Comparison of ENCODE assay signal across 10 cellular contexts in the genomic region with DNA sequence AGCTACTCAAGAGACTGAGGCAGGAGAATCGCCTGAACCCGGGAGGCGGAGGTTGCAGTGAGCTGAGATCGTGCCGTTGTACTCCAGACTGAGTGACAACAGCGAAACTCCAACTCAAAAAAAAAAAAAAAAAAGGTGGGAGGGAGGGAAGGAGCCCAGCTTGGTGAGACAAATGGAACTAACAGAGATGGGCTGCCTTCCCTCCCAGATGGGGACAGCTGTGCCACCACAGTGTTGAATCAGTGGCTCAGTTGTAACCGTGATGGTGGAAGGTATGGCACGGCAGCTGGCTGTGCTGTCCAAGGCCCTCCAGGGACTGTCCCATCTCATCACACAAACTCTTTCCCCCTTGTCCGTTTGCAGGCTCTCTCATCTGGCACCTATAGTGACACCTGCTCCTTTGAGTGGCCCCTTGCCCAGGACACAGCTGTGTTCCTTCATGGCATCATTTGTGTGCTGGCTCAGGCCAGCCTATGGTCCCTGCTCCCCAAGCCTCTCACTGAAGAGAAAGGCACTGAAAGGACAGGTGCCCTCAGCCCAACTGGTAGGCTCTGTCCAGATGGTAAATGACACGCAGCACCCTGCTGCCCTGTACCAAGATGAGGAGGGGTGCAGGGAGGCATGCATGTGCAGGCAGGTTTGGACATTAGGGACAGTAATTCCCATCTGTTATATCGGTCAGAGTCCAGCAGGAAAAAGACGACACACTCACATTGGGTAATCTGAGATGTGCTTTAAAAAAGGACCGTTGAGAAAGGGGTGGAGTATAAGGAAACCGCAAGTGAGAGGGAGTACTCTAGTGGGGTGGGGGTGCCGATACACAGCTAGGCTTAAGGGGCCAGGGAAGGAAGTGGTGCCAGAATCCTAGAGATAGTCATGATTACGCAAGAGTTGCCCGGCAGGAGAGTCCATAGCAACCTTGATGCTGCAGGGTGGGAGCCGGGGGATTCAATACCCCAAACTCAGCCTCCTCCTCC. TPM values are rescaled to one million over a fixed set of nuclear protein-coding genes. Genes with fewer than 3 reads are reported as not detected.
DNase-seq lines count a peak whose midpoint lies in the region; ATAC-seq, FAIRE-seq and TF ChIP-seq lines count a peak whose summit lies in the region.
"Had no signal": no experiment of that assay in that cellular context is flagged by ENCODE, and none has a peak within 500 bp of the region (broad histone marks: within the 10 kb centered on the region; RNA-seq: fewer than 3 reads in every experiment).

No MANE protein-coding gene starts in this region.

- peak overlapping the region; percentile 18; the same call in 1 of the 2 replicates for H2BK12ac ChIP-seq in H1 (ENCODE audit: low read depth, low read length)
- H2BK12ac ChIP-seq in trophoblast cell (ENCODE audit: low read length) = no peak overlapping the region

- H3K79me2 ChIP-seq in H1 (ENCODE audit: control insufficient read depth in 1 of 2, insufficient read depth in 2 of 2, low read length in 2 of 2) (no peaks in the 10 kb centered on the region), trophoblast cell (ENCODE audit: control insufficient read depth, insufficient read depth, low read length, poor library complexity) (no peaks in the 10 kb centered on the region)

- peak overlapping the region; percentile 9 for H4K91ac ChIP-seq in H1 (replicated peaks; ENCODE audit: insufficient read length, low read length)
- no peak overlapping the region for H4K91ac ChIP-seq in trophoblast cell (ENCODE audit: low read depth, low read length)

- POLR2A ChIA-PET in H1 (lab: Charles Lee; ENCODE audit: partially characterized antibody) = no interaction called here

- H3K56ac ChIP-seq in H1 (replicated peaks; ENCODE audit: insufficient read length, low read depth, low read length) = no peak overlapping the region

- no peak overlapping the region for H2BK5ac ChIP-seq in H1 (ENCODE audit: low read depth, low read length)
- no peak overlapping the region for H2BK5ac ChIP-seq in trophoblast cell (ENCODE audit: low read depth, low read length, poor library complexity)

- H2AFZ ChIP-seq in H1 (ENCODE audit: low read length) (no peak overlapping the region), trophoblast cell (ENCODE audit: insufficient read depth, low read length, poor library complexity) (no peak overlapping the region)

- no peaks in the 10 kb centered on the region for H3K9me3 ChIP-seq in H1 (ENCODE audit: insufficient read depth in 2 of 2, low read depth in 1 of 2, low read length in 1 of 2)
- H3K9me3 ChIP-seq in psoas muscle = no peaks in the 10 kb centered on the region
- peaks cover 2% of the 10 kb centered on the region for H3K9me3 ChIP-seq in trophoblast cell (ENCODE audit: insufficient read depth, low read depth, low read length)
- H3K9me3 ChIP-seq: thoracic aorta had no signal

- ATAC-seq in GM18511 (IDR thresholded peaks at IDR 0.05; ENCODE audit: unreplicated experiment) = peak; percentile 52
- peak; percentile 43 to 70 (median 64) for ATAC-seq in psoas muscle
- no peak for ATAC-seq in HG02884 (IDR thresholded peaks at IDR 0.05; ENCODE audit: unreplicated experiment)
- ATAC-seq in GM21619 (IDR thresholded peaks at IDR 0.05; ENCODE audit: unreplicated experiment) = no peak

- H3K27me3 ChIP-seq in H1 (replicated peaks in 1 of 4; ENCODE audit: control insufficient read depth in 3 of 4, extremely low read depth in 1 of 4, insufficient read depth in 3 of 4, low read length in 3 of 4) (0 out of 7 replicates have a peak, but pooled peaks cover 0 to 2% (median 0%) of the 10 kb centered on the region in 4 experiments), psoas muscle (ENCODE audit: insufficient read depth in 3 of 3, low read length in 2 of 3) (no peaks in the 10 kb centered on the region), trophoblast cell (ENCODE audit: insufficient read depth, low read length) (no peaks in the 10 kb centered on the region)

- H3K36me3 ChIP-seq in H1 (ENCODE audit: control insufficient read depth in 2 of 4, insufficient read depth in 4 of 4, low read length in 3 of 4) (no peaks in the 10 kb centered on the region), psoas muscle (ENCODE audit: insufficient read depth in 1 of 2, low read depth in 1 of 2) (peaks cover 0 to 10% of the 10 kb centered on the region in 2 donors), trophoblast cell (ENCODE audit: control insufficient read depth in 1 of 2, insufficient read depth in 2 of 2, low read length in 2 of 2) (no peaks in the 10 kb centered on the region)

- H3K23me2 ChIP-seq in H1 (ENCODE audit: low read depth, low read length) = no peaks in the 10 kb centered on the region

- WGBS in H1 (ENCODE audit: extremely low coverage in 1 of 2, insufficient coverage in 1 of 2, insufficient read length in 1 of 2, insufficient replicate concordance in 2 of 2, low coverage in 1 of 2, low lambda C conversion rate in 2 of 2, missing lambda C conversion rate in 1 of 2), 2 experiments = 92% methylated on average over 17 of the region's 18 CpGs; no CpG with 5 or more reads in 1 of the 2 experiments
- WGBS in psoas muscle, 3 donors = 25 to 32% (median 29%) methylated on average over 18 of the region's 18 CpGs
- WGBS in trophoblast cell (ENCODE audit: extremely low coverage, insufficient coverage, insufficient read length) = no CpG with 5 or more reads among the region's 18 CpGs

- TF ChIP-seq CTCF in H1 (IDR thresholded peaks at IDR 0.05; ENCODE audit: control extremely low read depth in 1 of 3, insufficient read depth in 1 of 3, low read depth in 1 of 3, low read length in 3 of 3) (no peak), psoas muscle (IDR thresholded peaks at IDR 0.05) (no peak)

- TF ChIP-seq EP300 in H1 (IDR thresholded peaks at IDR 0.05; ENCODE audit: borderline replicate concordance in 1 of 2, low read depth in 2 of 2, low read length in 2 of 2) = no peak

- no peak for TF ChIP-seq RAD21 in H1 (IDR thresholded peaks at IDR 0.05 in 1 of 2, conservative IDR thresholded peaks at IDR 0.05 in 1 of 2; ENCODE audit: low read depth in 2 of 2, low read length in 2 of 2)

- no peak overlapping the region for H4K8ac ChIP-seq in H1 (ENCODE audit: extremely low read depth, insufficient read depth, low read length)
- H4K8ac ChIP-seq in trophoblast cell (ENCODE audit: low read depth, low read length) = no peak overlapping the region

- H3K4me2 ChIP-seq in H1 (ENCODE audit: insufficient read depth in 1 of 2, low read depth in 2 of 2, low read length in 2 of 2) (no peak overlapping the region), trophoblast cell (ENCODE audit: low read length) (no peak overlapping the region)

- H3K4me3 ChIP-seq in H1 (ENCODE audit: extremely low read depth in 1 of 4, insufficient read depth in 2 of 4, low read depth in 3 of 4, low read length in 4 of 4) (no peak overlapping the region), psoas muscle (no peak overlapping the region), trophoblast cell (ENCODE audit: low read depth, low read length) (no peak overlapping the region)
- H3K4me3 ChIP-seq: thoracic aorta had no signal

- CTCF ChIA-PET in H1 (lab: Charles Lee; ENCODE audit: partially characterized antibody) = interaction anchor here (0.7 to 2.3 kb wide), 3 partner anchors 19 to 53 kb away, joined by 3 to 6 read pairs (median 4); no protein-coding TSS in a partner anchor

- H3K79me1 ChIP-seq in H1 (ENCODE audit: low read depth, low read length) (no peaks in the 10 kb centered on the region), trophoblast cell (ENCODE audit: low read length) (no peaks in the 10 kb centered on the region)

- no peak overlapping the region for H2BK15ac ChIP-seq in H1 (ENCODE audit: low read length)

- FAIRE-seq in H1 (lab: Jason Lieb, UNC) = no peak

- peaks cover 6 to 33% (median 15%) of the 10 kb centered on the region in 4 experiments for H3K4me1 ChIP-seq in H1 (replicated peaks in 1 of 4; ENCODE audit: control insufficient read depth in 3 of 4, insufficient read depth in 4 of 4, low read length in 3 of 4)
- peaks cover 11% of the 10 kb centered on the region for H3K4me1 ChIP-seq in psoas muscle
- H3K4me1 ChIP-seq in trophoblast cell (ENCODE audit: control insufficient read depth in 1 of 2, insufficient read depth in 2 of 2, low read length in 2 of 2) = peaks cover 6 to 7% of the 10 kb centered on the region in 2 experiments

- DNase-seq in NOMO-1 treated with dmso at 0.1 percent for 144 hours (lab: John Stamatoyannopoulos, UW; ENCODE audit: unreplicated experiment) (peak; percentile 98), H1 (ENCODE audit: low read depth in 1 of 2, low spot score in 2 of 2) (no peak), psoas muscle (no peak), trophoblast cell (no peak), NCI-H345 treated with DMSO at 0.1 percent for 48 hours (lab: John Stamatoyannopoulos, UW; ENCODE audit: unreplicated experiment) (no peak)

- no peak for TF ChIP-seq POLR2A in H1 (IDR thresholded peaks at IDR 0.05; ENCODE audit: control extremely low read depth in 1 of 2, low read depth in 2 of 2, low read length in 2 of 2)

- H3K4ac ChIP-seq in H1 (replicated peaks; ENCODE audit: insufficient read length, low read depth, low read length) = no peak overlapping the region
- no peak overlapping the region for H3K4ac ChIP-seq in trophoblast cell (ENCODE audit: low read depth, low read length)

- H4K20me1 ChIP-seq in H1 (replicated peaks in 1 of 2; ENCODE audit: control insufficient read depth in 1 of 2, insufficient read depth in 2 of 2, low read length in 2 of 2) = no peaks in the 10 kb centered on the region

- H2BK20ac ChIP-seq in H1 (ENCODE audit: low read length) = no peak overlapping the region

- intact Hi-C loops in psoas muscle (cut with DNase I) = no loop called here

- H3K23ac ChIP-seq in H1 (ENCODE audit: insufficient read length) (no peak overlapping the region), trophoblast cell (ENCODE audit: low read length) (no peak overlapping the region)

- H2BK120ac ChIP-seq in H1 (replicated peaks; ENCODE audit: low read depth, low read length) (no peak overlapping the region), trophoblast cell (ENCODE audit: insufficient read depth, low read length, poor library complexity) (no peak overlapping the region)

- H3K9ac ChIP-seq in H1 (replicated peaks in 1 of 4; ENCODE audit: extremely low read depth in 1 of 4, low read depth in 3 of 4, low read length in 3 of 4) = no peak overlapping the region
- H3K9ac ChIP-seq in trophoblast cell (ENCODE audit: low read length) = no peak overlapping the region

- H2AK5ac ChIP-seq in H1 (ENCODE audit: low read depth, low read length) (no peak overlapping the region; the same call in 1 of the 2 replicates), trophoblast cell (ENCODE audit: low read length) (no peak overlapping the region)

- H3K14ac ChIP-seq in H1 (ENCODE audit: insufficient read length) (no peak overlapping the region), trophoblast cell (ENCODE audit: low read length) (no peak overlapping the region)

- H3K27ac ChIP-seq in H1 (ENCODE audit: low read depth, low read length) (no peak overlapping the region), psoas muscle (no peak overlapping the region), trophoblast cell (ENCODE audit: low read depth, low read length) (no peak overlapping the region)
- H3K27ac ChIP-seq: thoracic aorta had no signal

- H3K18ac ChIP-seq in H1 (ENCODE audit: extremely low read depth, low read length) (no peak overlapping the region), trophoblast cell (ENCODE audit: low read length) (no peak overlapping the region)

- H4K5ac ChIP-seq in H1 (ENCODE audit: insufficient read length, low read depth, low read length) = no peak overlapping the region

- no peak overlapping the region for H4K12ac ChIP-seq in trophoblast cell (ENCODE audit: low read depth, low read length)

RNA-seq across cellular contexts. Expression of a gene that starts 4.3 kb away (rescaled TPM):
- total RNA-seq in H1 (2021; fragmentation: NEBNext Ultra II Directional; extraction: Animal tissue kit (Norgen Biotek cat#: 25700)) = not detected in 2 replicates
- polyA plus RNA-seq in H1 (2011; rRNA removed) = not detected in 2 replicates
- not detected for polyA plus RNA-seq in H1 (2011; cell fraction: cytosol; rRNA removed)
- polyA plus RNA-seq in H1 (2011; cell fraction: nucleus; rRNA removed) = not detected
- not detected in 4 replicates for polyA plus RNA-seq in H1 (2012, experiment 1 of 2)
- not detected for polyA plus RNA-seq in H1 (2012, experiment 2 of 2)
- not detected for polyA plus RNA-seq in H1 (2013, experiment 1 of 2)
- polyA plus RNA-seq in H1 (2013, experiment 2 of 2) = not detected
- 0.05 TPM in 1 of 2 replicates, not detected in the other for polyA minus RNA-seq in H1 (2011; rRNA and poly(A)+ RNA removed)
- polyA minus RNA-seq in H1 (2011; cell fraction: cytosol; rRNA and poly(A)+ RNA removed) = not detected
- polyA minus RNA-seq in H1 (2011; cell fraction: nucleus; rRNA and poly(A)+ RNA removed) = not detected
- total RNA-seq in psoas muscle = not detected
- not detected for polyA plus RNA-seq in psoas muscle
- not detected in 2 replicates for polyA plus RNA-seq in trophoblast cell (2013)
- total RNA-seq: thoracic aorta had no signal
- polyA plus RNA-seq: liver had no signal

RNA-seq across cellular contexts. Expression of a gene that starts 7.5 kb away (rescaled TPM):
- total RNA-seq in H1 (2021; fragmentation: NEBNext Ultra II Directional; extraction: Animal tissue kit (Norgen Biotek cat#: 25700)) = 0.26 and 0.42 TPM in 2 replicates
- 0.47 and 1.2 TPM in 2 replicates for polyA plus RNA-seq in H1 (2011; rRNA removed)
- 0.74 TPM for polyA plus RNA-seq in H1 (2011; cell fraction: cytosol; rRNA removed)
- polyA plus RNA-seq in H1 (2011; cell fraction: nucleus; rRNA removed) = 1.5 TPM
- 0.35 to 0.66 TPM (median 0.62 TPM) in 4 replicates for polyA plus RNA-seq in H1 (2012, experiment 1 of 2)
- polyA plus RNA-seq in H1 (2012, experiment 2 of 2) = 0.12 TPM
- 0.24 TPM for polyA plus RNA-seq in H1 (2013, experiment 1 of 2)
- 0.29 TPM for polyA plus RNA-seq in H1 (2013, experiment 2 of 2)
- polyA minus RNA-seq in H1 (2011; rRNA and poly(A)+ RNA removed) = 0.38 and 0.90 TPM in 2 replicates
- polyA minus RNA-seq in H1 (2011; cell fraction: cytosol; rRNA and poly(A)+ RNA removed) = not detected
- polyA minus RNA-seq in H1 (2011; cell fraction: nucleus; rRNA and poly(A)+ RNA removed) = 0.90 TPM
- 10 to 100 TPM in 1 of 4 donors, 1 to 10 TPM in 3; 7.1 to 13.2 (median 8.4) TPM for total RNA-seq in psoas muscle
- 1 to 10 TPM; 4.4 to 6.3 (median 4.8) TPM for polyA plus RNA-seq in psoas muscle
- polyA plus RNA-seq in trophoblast cell (2013) = 0.07 and 0.08 TPM in 2 replicates

RNA-seq across cellular contexts. Expression of a gene that starts 12.6 kb away (rescaled TPM):
- total RNA-seq in H1 (2021; fragmentation: NEBNext Ultra II Directional; extraction: Animal tissue kit (Norgen Biotek cat#: 25700)) = 2.7 and 3.3 TPM in 2 replicates
- polyA plus RNA-seq in H1 (2011; rRNA removed) = 4.9 and 7.2 TPM in 2 replicates
- polyA plus RNA-seq in H1 (2011; cell fraction: cytosol; rRNA removed) = 5.4 TPM
- polyA plus RNA-seq in H1 (2011; cell fraction: nucleus; rRNA removed) = 4.4 TPM
- polyA plus RNA-seq in H1 (2012, experiment 1 of 2) = 2.8 to 4.2 TPM (median 3.6 TPM) in 4 replicates
- polyA plus RNA-seq in H1 (2012, experiment 2 of 2) = 2.7 TPM
- polyA plus RNA-seq in H1 (2013, experiment 1 of 2) = 4.8 TPM
- 4.9 TPM for polyA plus RNA-seq in H1 (2013, experiment 2 of 2)
- 3.3 and 3.6 TPM in 2 replicates for polyA minus RNA-seq in H1 (2011; rRNA and poly(A)+ RNA removed)
- not detected for polyA minus RNA-seq in H1 (2011; cell fraction: cytosol; rRNA and poly(A)+ RNA removed)
- polyA minus RNA-seq in H1 (2011; cell fraction: nucleus; rRNA and poly(A)+ RNA removed) = 1.7 TPM
- 10 to 100 TPM in 3 of 4 donors, 1 to 10 TPM in 1; 7.9 to 16.2 (median 12.3) TPM for total RNA-seq in psoas muscle
- 10 to 100 TPM in 2 of 3 donors, 1 to 10 TPM in 1; 7.6 to 25.4 (median 23.0) TPM for polyA plus RNA-seq in psoas muscle
- not detected in 2 replicates for polyA plus RNA-seq in trophoblast cell (2013)

RNA-seq across cellular contexts. Expression of a gene that starts 35.8 kb away (rescaled TPM):
- 22.0 and 29.2 TPM in 2 replicates for total RNA-seq in H1 (2021; fragmentation: NEBNext Ultra II Directional; extraction: Animal tissue kit (Norgen Biotek cat#: 25700))
- 3.8 and 7.8 TPM in 2 replicates for polyA plus RNA-seq in H1 (2011; rRNA removed)
- 6.7 TPM for polyA plus RNA-seq in H1 (2011; cell fraction: cytosol; rRNA removed)
- polyA plus RNA-seq in H1 (2011; cell fraction: nucleus; rRNA removed) = 2.7 TPM
- polyA plus RNA-seq in H1 (2012, experiment 1 of 2) = 11.0 to 14.3 TPM (median 13.8 TPM) in 4 replicates
- polyA plus RNA-seq in H1 (2012, experiment 2 of 2) = 3.2 TPM
- polyA plus RNA-seq in H1 (2013, experiment 1 of 2) = 15.0 TPM
- 19.1 TPM for polyA plus RNA-seq in H1 (2013, experiment 2 of 2)
- polyA minus RNA-seq in H1 (2011; rRNA and poly(A)+ RNA removed) = 8.4 and 10.7 TPM in 2 replicates
- polyA minus RNA-seq in H1 (2011; cell fraction: cytosol; rRNA and poly(A)+ RNA removed) = 11.4 TPM
- polyA minus RNA-seq in H1 (2011; cell fraction: nucleus; rRNA and poly(A)+ RNA removed) = 4.1 TPM
- 10 to 100 TPM in 2 of 4 donors, 1 to 10 TPM in 2; 9.0 to 10.7 (median 10.2) TPM for total RNA-seq in psoas muscle
- 10 to 100 TPM in 2 of 3 donors, 1 to 10 TPM in 1; 2.6 to 14.5 (median 13.7) TPM for polyA plus RNA-seq in psoas muscle
- polyA plus RNA-seq in trophoblast cell (2013) = 8.8 and 10.8 TPM in 2 replicates

Comparison
In these comparisons a context has a peak if more than half of its experiments do, and no peak if none do; other contexts are left out.
1. ATAC-seq: peak in GM18511 (single experiment) and psoas muscle (4 of 4); none in HG02884 (single experiment) and GM21619 (single experiment).